ENCODE assay signal across 2 cellular contexts in genomic region chr17:3907483-3908216, GRCh38.
TF ChIP-seq lines count a peak whose summit lies in the region.

No MANE protein-coding gene starts in this region.

TF ChIP-seq in GM23338, 12 proteins besides CTCF, POLR2A, EP300 and RAD21:
- TF ChIP-seq REST (IDR thresholded peaks at IDR 0.05; ENCODE audit: unreplicated experiment) (no peak), POLR2AphosphoS5 (IDR thresholded peaks at IDR 0.05; ENCODE audit: low read depth) (no peak), EZH2phosphoT487 (IDR thresholded peaks at IDR 0.05; ENCODE audit: unreplicated experiment) (no peak), ZNF331 (CRISPR knock-in tag; IDR thresholded peaks at IDR 0.05; ENCODE audit: low read depth) (no peak), ZNF114 (CRISPR knock-in tag; IDR thresholded peaks at IDR 0.05) (no peak), ZNF462 (CRISPR knock-in tag; IDR thresholded peaks at IDR 0.05) (no peak), CREB1 (CRISPR knock-in tag; IDR thresholded peaks at IDR 0.05; ENCODE audit: low read depth) (no peak), NANOG (IDR thresholded peaks at IDR 0.05; ENCODE audit: borderline replicate concordance) (no peak), JUNB (IDR thresholded peaks at IDR 0.05; ENCODE audit: unreplicated experiment) (no peak), STAT1 (IDR thresholded peaks at IDR 0.05; ENCODE audit: unreplicated experiment) (no peak), EZH2 (IDR thresholded peaks at IDR 0.05; ENCODE audit: low read depth, unreplicated experiment) (no peak)

TF ChIP-seq in GM12878, 131 proteins besides CTCF, POLR2A, EP300 and RAD21:
- no peak for TF ChIP-seq KDM1A (IDR thresholded peaks at IDR 0.05; ENCODE audit: borderline replicate concordance)
- TF ChIP-seq BHLHE40 (IDR thresholded peaks at IDR 0.05; ENCODE audit: borderline replicate concordance in 1 of 2, low read depth in 2 of 2, low read length in 1 of 2): peak in 1 of 2 experiments; percentile 17; a peak in 1 of 4 replicates
- TF ChIP-seq BCLAF1 (IDR thresholded peaks at IDR 0.05): no peak
- no peak for TF ChIP-seq ZBTB11 (CRISPR knock-in tag; IDR thresholded peaks at IDR 0.05)
- no peak for TF ChIP-seq ZNF592 (IDR thresholded peaks at IDR 0.05)
- TF ChIP-seq FOXK2 (IDR thresholded peaks at IDR 0.05): no peak
- no peak for TF ChIP-seq SMAD5 (IDR thresholded peaks at IDR 0.05; ENCODE audit: low read depth)
- TF ChIP-seq SMC3 (IDR thresholded peaks at IDR 0.05; ENCODE audit: borderline replicate concordance, low read length): peak; percentile 46; the same call in 1 of the 2 replicates
- peak; percentile 37; the same call in 1 of the 2 replicates for TF ChIP-seq RAD51 (IDR thresholded peaks at IDR 0.05)
- TF ChIP-seq FOXM1 (IDR thresholded peaks at IDR 0.05; ENCODE audit: low read depth, low read length): no peak
TF ChIP-seq in GM12878: peak in this region for 3.
